1 cellular context compared by ENCODE assay signal in the genomic region with DNA sequence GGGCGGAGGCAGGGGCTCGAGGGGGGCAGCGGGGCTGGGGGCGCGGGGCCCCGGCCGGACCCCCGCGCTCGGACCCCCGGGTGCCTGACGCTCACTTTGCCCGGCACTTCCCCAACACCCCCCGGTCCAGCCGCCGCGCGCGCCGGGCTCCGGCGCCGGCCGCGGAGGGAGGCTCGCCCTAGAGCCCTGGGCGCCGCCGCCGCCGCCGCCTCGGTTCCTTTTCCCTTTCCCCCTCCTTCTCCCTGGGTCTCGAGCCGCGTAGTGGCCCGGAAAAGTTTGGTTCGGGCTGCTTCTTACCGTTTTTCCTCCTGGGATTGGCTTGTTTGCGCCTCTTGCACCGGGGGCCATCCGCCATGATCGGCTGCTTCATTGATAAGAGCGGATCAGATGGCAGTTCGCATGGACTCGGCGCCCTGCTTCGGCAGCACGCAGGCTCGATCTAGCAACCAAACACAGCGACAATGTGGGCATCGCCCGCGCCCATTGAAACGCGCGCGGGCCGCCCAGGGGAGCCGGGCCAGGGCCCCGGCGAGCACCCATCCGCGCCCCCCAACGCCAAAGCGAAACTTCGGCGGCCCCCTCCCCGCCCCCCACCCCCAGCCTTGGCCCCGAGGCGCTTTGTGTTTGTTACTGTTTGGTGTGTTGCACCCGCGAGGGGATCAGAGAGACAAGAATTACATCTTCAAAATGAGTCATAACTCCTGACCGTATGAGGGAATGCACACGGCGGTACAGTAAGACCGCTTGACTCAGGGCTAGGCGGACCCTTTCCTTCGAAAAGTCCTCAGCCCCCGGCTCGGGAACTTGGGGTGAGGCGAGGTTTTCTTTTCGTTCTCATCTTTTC.
TF ChIP-seq lines count a peak whose summit lies in the region.

No MANE protein-coding gene starts in this region.

TF ChIP-seq in SK-N-SH, 30 proteins besides CTCF, POLR2A, EP300 and RAD21 (continued from another document):
- peak; percentile 90 for TF ChIP-seq FOSL2 (IDR thresholded peaks at IDR 0.05; ENCODE audit: borderline replicate concordance, low read depth)
- TF ChIP-seq, protein P1, sequence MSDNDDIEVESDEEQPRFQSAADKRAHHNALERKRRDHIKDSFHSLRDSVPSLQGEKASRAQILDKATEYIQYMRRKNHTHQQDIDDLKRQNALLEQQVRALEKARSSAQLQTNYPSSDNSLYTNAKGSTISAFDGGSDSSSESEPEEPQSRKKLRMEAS (IDR thresholded peaks at IDR 0.05; ENCODE audit: low read depth): 0 out of 2 replicates have a peak, but pooled peaks have one; percentile 21
- TF ChIP-seq SIN3A (IDR thresholded peaks at IDR 0.05; ENCODE audit: borderline replicate concordance, low read depth, low read length): peak; percentile 65; the same call in 1 of the 2 replicates
- no peak for TF ChIP-seq RFX5 (IDR thresholded peaks at IDR 0.05; ENCODE audit: low read length)
- no peak for TF ChIP-seq FOXJ3 (CRISPR knock-in tag; IDR thresholded peaks at IDR 0.05)
- TF ChIP-seq YY1 (IDR thresholded peaks at IDR 0.05; ENCODE audit: low read depth): peak; percentile 80; the same call in 1 of the 2 replicates
- no peak for TF ChIP-seq FOXM1 (IDR thresholded peaks at IDR 0.05; ENCODE audit: low read depth)
- peak; percentile 72 for TF ChIP-seq JUND (IDR thresholded peaks at IDR 0.05)
- 0 out of 2 replicates have a peak, but pooled peaks have one; percentile 17 for TF ChIP-seq NFIC (IDR thresholded peaks at IDR 0.05; ENCODE audit: borderline replicate concordance)
- TF ChIP-seq GATA2 (CRISPR knock-in tag; IDR thresholded peaks at IDR 0.05): peak; percentile 56; the same call in 1 of the 2 replicates
- TF ChIP-seq TAF1 (IDR thresholded peaks at IDR 0.05; ENCODE audit: borderline replicate concordance, low read depth, low read length): 0 out of 2 replicates have a peak, but pooled peaks have one; percentile 49
